ENCODE assay signal across 8 cellular contexts in the genomic region with DNA sequence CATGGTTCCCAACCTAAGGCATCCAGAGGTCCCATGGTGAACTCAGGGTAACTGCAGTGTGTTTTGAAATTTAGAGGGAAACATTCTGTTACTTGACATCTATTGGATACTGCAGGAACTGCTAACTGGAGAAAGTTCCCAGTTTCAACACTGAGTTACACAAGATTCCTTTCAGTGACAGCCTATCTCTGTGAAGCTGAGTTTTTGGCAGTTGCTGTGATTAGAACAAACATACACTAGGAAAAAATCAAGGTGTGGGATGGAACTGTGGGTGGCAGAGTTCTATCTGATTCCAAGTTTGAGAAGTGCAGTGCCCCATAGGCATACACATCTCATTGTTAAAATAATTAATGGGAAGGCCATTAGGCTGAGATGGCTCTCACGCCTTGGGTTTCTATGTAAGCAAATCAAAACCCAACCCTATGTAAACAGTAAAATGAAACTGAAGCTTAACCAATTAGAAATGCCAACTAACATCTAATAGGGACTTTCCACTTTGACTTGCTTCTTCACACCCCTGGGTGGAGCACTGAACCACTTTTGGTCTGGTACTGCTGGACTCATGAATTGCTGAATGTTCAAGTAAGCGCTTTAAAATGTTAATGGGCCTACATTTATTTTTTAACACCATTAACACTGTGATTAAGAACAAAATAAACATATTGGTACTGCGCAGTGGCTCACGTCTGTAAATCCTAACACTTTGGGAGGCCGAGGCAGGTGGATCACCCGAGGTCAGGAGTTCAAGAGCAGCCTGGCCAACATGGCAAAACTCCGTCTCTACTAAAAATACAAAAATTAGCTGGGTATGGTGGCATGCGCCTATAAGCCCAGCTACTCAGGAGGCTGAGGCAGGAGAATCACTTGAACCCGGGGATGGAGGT. TPM values are rescaled to one million over a fixed set of nuclear protein-coding genes. Genes with fewer than 3 reads are reported as not detected.
A peak's percentile ranks its signal among the peaks of the same experiment; 100 is the strongest.
DNase-seq lines count a peak whose midpoint lies in the region; ATAC-seq and TF ChIP-seq lines count a peak whose summit lies in the region.

No MANE protein-coding gene starts in this region.

- DNase-seq in NCI-H2107 treated with DMSO at 0.1 percent for 48 hours (lab: John Stamatoyannopoulos, UW; ENCODE audit: unreplicated experiment) (peak; percentile 19), NCI-H2107 (lab: John Stamatoyannopoulos, UW) (no peak), HCEC 1CT (peak; percentile 31), NCI-H1105 (lab: John Stamatoyannopoulos, UW) (peak; percentile 20), colonic mucosa (no peak), omental fat pad (ENCODE audit: low spot score) (no peak), NCI-H128 (lab: John Stamatoyannopoulos, UW; ENCODE audit: unreplicated experiment) (no peak), cerebellar nuclear complex (lab: John Stamatoyannopoulos, UW) (no peak)

- H3K4me3 ChIP-seq in colonic mucosa: no peak overlapping the region

- no peaks in the 10 kb centered on the region for H3K9me3 ChIP-seq in colonic mucosa

- intact Hi-C loops in colonic mucosa (cut with DNase I): loop anchor here (10.0 kb wide), 1 partner anchor 151 kb away; no protein-coding TSS in a partner anchor

- H3K27ac ChIP-seq in colonic mucosa: peak overlapping the region; percentile 64

- H3K9ac ChIP-seq in colonic mucosa (ENCODE audit: low read depth in 2 of 2, low read length in 2 of 2): no peak overlapping the region

- ATAC-seq in omental fat pad (ENCODE audit: low FRiP score): peak; percentile 95

- TF ChIP-seq CTCF in colonic mucosa (IDR thresholded peaks at IDR 0.05): no peak
- TF ChIP-seq CTCF in omental fat pad (IDR thresholded peaks at IDR 0.05): no peak

- H3K27me3 ChIP-seq in colonic mucosa: no peaks in the 10 kb centered on the region

- peaks cover 20% of the 10 kb centered on the region for H3K4me1 ChIP-seq in colonic mucosa

- H3K36me3 ChIP-seq in colonic mucosa: no peaks in the 10 kb centered on the region

RNA-seq across cellular contexts. Expression of a gene that starts 55.2 kb away (rescaled TPM):
- total RNA-seq in colonic mucosa: 10 to 100 TPM; 21.4 to 23.3 TPM
- 10 to 100 TPM in 2 of 4 donors, 1 to 10 TPM in 2; 5.3 to 11.3 (median 8.9) TPM for total RNA-seq in omental fat pad

Comparison
In these comparisons a context has a peak if more than half of its experiments do, and no peak if none do; other contexts are left out.
1. DNase-seq: peak in NCI-H2107 treated with DMSO at 0.1 percent for 48 hours (single experiment), HCEC 1CT (single experiment) and NCI-H1105 (single experiment); none in NCI-H2107 (single experiment), colonic mucosa (single experiment), omental fat pad (single experiment), NCI-H128 (single experiment) and cerebellar nuclear complex (0 of 2).